12 cellular contexts compared by ENCODE assay signal in the genomic region with DNA sequence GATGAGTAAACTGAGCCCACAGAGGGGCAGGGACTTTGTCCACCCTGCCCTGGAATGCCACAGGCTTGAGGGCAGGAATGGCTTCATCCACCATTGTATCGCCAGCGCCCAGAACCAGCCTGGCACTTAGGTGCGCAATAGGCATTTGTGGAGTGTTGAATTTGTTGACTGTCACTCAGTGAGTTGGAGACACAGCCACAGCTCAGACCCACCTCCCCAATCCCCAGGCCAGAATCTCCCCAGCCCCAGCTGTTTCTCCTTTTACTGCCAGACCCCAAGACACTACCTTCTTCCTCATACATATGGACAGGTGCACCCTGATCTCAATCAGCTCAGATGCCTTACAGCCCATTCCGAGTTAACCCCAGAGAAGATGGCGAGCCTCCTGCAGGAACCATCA.
DNase-seq lines count a peak whose midpoint lies in the region; ATAC-seq and TF ChIP-seq lines count a peak whose summit lies in the region.
"Had no signal": no experiment of that assay in that cellular context is flagged by ENCODE, and none has a peak within 500 bp of the region (broad histone marks: within the 10 kb centered on the region; RNA-seq: fewer than 3 reads in every experiment).

No MANE protein-coding gene starts in this region.

- H3K27ac ChIP-seq in coronary artery, result no peak overlapping the region
- H3K27ac ChIP-seq in upper lobe of right lung, result no peak overlapping the region

- peaks cover 4% of the 10 kb centered on the region for H3K27me3 ChIP-seq in upper lobe of right lung

- no peaks in the 10 kb centered on the region for H3K36me3 ChIP-seq in upper lobe of right lung

- no peaks in the 10 kb centered on the region for H3K4me1 ChIP-seq in upper lobe of right lung

- intact Hi-C loops in sciatic nerve (cut with DNase I), result no loop called here
- intact Hi-C loops in upper lobe of right lung (cut with DNase I), result no loop called here

- no peak for ATAC-seq in left lobe of liver
- ATAC-seq in sciatic nerve, result no peak
- no peak for ATAC-seq in upper lobe of right lung
- no peak for ATAC-seq in HG02763 (IDR thresholded peaks at IDR 0.05; ENCODE audit: unreplicated experiment)
- ATAC-seq in GM21825 (IDR thresholded peaks at IDR 0.05; ENCODE audit: unreplicated experiment), result no peak

- TF ChIP-seq CTCF in coronary artery (IDR thresholded peaks at IDR 0.05) (no peak), upper lobe of right lung (IDR thresholded peaks at IDR 0.05) (no peak)

- DNase-seq in coronary artery (ENCODE audit: low spot score) (peak; percentile 52), left lobe of liver (ENCODE audit: low spot score) (peak; percentile 15), sciatic nerve (ENCODE audit: low spot score) (peak; percentile 9), upper lobe of right lung (peak; percentile 17), Kasumi-1 (lab: John Stamatoyannopoulos, UW) (no peak)
- DNase-seq: C1 segment of cervical spinal cord, Calu3, DMS 273 treated with DMSO at 0.1 percent for 48 hours, GOT3, H9 had no signal

- H3K9me3 ChIP-seq in upper lobe of right lung, result no peaks in the 10 kb centered on the region

- H3K4me3 ChIP-seq in coronary artery (no peak overlapping the region), upper lobe of right lung (no peak overlapping the region)

Comparison
In these comparisons a context has a peak if more than half of its experiments do, and no peak if none do; other contexts are left out.
1. DNase-seq: peak in coronary artery (single experiment), left lobe of liver (single experiment), sciatic nerve (single experiment) and upper lobe of right lung (single experiment); none in Kasumi-1 (0 of 2).